ENCODE assay signal across 8 cellular contexts in the genomic region with DNA sequence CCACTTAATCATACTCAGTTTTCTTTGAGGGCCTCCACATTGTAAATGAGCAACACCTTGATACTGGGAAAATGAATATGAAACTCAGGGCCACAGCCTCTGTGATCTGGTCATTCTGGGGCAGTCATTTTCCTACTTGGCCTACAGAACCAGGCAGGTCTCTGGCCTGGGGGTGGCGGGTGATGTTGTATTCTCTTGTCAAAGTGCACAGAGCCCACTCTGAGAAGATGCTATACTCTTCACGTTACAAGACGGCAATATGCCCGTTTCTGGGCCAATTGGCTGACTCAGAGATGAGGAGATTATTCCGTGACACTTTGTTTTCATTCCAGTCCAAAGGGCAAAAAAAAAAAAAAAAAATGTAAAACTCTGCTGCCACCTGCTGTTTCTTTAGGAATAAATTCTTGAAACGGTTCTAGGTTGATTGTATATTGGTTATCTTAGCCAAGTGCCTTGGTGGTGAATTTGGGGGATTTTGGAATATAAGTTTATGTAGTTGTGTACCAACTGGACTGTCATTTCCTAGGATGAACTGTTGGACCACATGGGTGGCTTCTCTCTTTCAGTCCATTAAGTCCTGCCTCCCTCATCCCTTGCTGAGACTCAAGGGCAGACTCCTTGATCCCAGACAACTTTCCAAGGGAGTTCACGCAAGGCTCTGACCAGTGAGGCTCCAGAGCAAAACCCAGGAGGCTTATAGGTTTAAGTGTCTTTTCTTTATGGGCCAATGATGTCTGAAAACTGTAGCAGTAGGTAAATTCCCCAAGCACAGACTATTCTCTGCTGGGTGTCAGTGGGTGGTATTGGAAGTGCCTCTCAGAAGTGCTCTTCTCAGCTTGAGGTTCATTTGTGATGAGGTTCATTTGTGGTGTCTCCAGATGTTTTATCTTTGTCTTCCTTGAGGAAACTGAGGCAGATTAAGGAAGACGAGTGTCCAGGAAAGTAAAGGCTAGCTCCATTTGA. TPM values are rescaled to one million over a fixed set of nuclear protein-coding genes. Genes with fewer than 3 reads are reported as not detected.
A peak's percentile ranks its signal among the peaks of the same experiment; 100 is the strongest.
DNase-seq lines count a peak whose midpoint lies in the region; ATAC-seq and TF ChIP-seq lines count a peak whose summit lies in the region.

No MANE protein-coding gene starts in this region.

- H3K4me1 ChIP-seq in neuronal stem cell (ENCODE audit: control insufficient read depth in 2 of 2, insufficient read depth in 1 of 2, low read depth in 1 of 2, low read length in 2 of 2): peaks cover 8 to 16% of the 10 kb centered on the region in 2 donors

- no peak overlapping the region for H2AK5ac ChIP-seq in neuronal stem cell (ENCODE audit: low read depth, low read length)

- H3K9me3 ChIP-seq in neuronal stem cell (replicated peaks in 1 of 2; ENCODE audit: control insufficient read depth in 2 of 2, insufficient read depth in 1 of 2, low read depth in 1 of 2, low read length in 2 of 2): no peaks in the 10 kb centered on the region

- H3K4me3 ChIP-seq in fibroblast of pulmonary artery (replicated peaks; ENCODE audit: low read depth, low read length) (no peak overlapping the region), neuronal stem cell (ENCODE audit: low read length in 2 of 2) (no peak overlapping the region)

- peaks cover 15% of the 10 kb centered on the region for H3K4me1 Mint-ChIP-seq in activated T-cell treated with anti-CD3 and anti-CD28 coated beads, Interleukin-2, amount 50 U/mL, for 24 hours (ENCODE audit: low read depth)

- no peaks in the 10 kb centered on the region for H3K27me3 ChIP-seq in neuronal stem cell (ENCODE audit: control insufficient read depth in 3 of 3, insufficient read depth in 3 of 3, low read depth in 1 of 3, low read length in 3 of 3)

- intact Hi-C loops in posterior vena cava (cut with DNase I): loop anchor here (2.0 to 5.0 kb wide), 3 partner anchors 14 to 566 kb away; no protein-coding TSS in a partner anchor

- ATAC-seq in HG02763 (IDR thresholded peaks at IDR 0.05; ENCODE audit: unreplicated experiment): peak; percentile 38
- ATAC-seq in GM18909 (IDR thresholded peaks at IDR 0.05; ENCODE audit: poor library complexity, unreplicated experiment): no peak

- DNase-seq in DMS53 (lab: John Stamatoyannopoulos, UW) (peak; percentile 91), NOMO-1 (lab: John Stamatoyannopoulos, UW; ENCODE audit: unreplicated experiment in 2 of 2) (peak; percentile 41 to 69), fibroblast of pulmonary artery (ENCODE audit: low read depth) (peak; percentile 91), neuronal stem cell (ENCODE audit: low spot score) (no peak), posterior vena cava (ENCODE audit: low spot score) (no peak)
- DNase-seq in activated T-cell treated with anti-CD3 and anti-CD28 coated beads, Interleukin-2, amount 50 U/mL, for 24 hours: peak; percentile 75

- peak; percentile 37 for TF ChIP-seq CTCF in fibroblast of pulmonary artery (IDR thresholded peaks at IDR 0.05; ENCODE audit: low read length, missing control alignments)

- H3K36me3 Mint-ChIP-seq in activated T-cell treated with anti-CD3 and anti-CD28 coated beads, Interleukin-2, amount 50 U/mL, for 24 hours (ENCODE audit: low read depth): no peaks in the 10 kb centered on the region

- no peaks in the 10 kb centered on the region for H3K36me3 ChIP-seq in neuronal stem cell (replicated peaks in 1 of 2; ENCODE audit: control insufficient read depth in 2 of 2, insufficient read depth in 2 of 2, low read length in 2 of 2)

- no peak overlapping the region for H4K91ac ChIP-seq in neuronal stem cell (ENCODE audit: low read depth, low read length, poor library complexity)

- H3K9me3 Mint-ChIP-seq in activated T-cell treated with anti-CD3 and anti-CD28 coated beads, Interleukin-2, amount 50 U/mL, for 24 hours: no peaks in the 10 kb centered on the region

- no peak overlapping the region for H3K14ac ChIP-seq in neuronal stem cell (ENCODE audit: low read length)

- H3K27me3 Mint-ChIP-seq in activated T-cell treated with anti-CD3 and anti-CD28 coated beads, Interleukin-2, amount 50 U/mL, for 24 hours: peaks cover 15% of the 10 kb centered on the region

- no peaks in the 10 kb centered on the region for H3K79me1 ChIP-seq in neuronal stem cell (ENCODE audit: low read depth, low read length)

- H2BK15ac ChIP-seq in neuronal stem cell (ENCODE audit: low read length): no peak overlapping the region

- H2BK12ac ChIP-seq in neuronal stem cell (ENCODE audit: low read length): no peak overlapping the region

- peak overlapping the region; percentile 93 for H3K27ac Mint-ChIP-seq in activated T-cell treated with anti-CD3 and anti-CD28 coated beads, Interleukin-2, amount 50 U/mL, for 24 hours

- no peak overlapping the region for H3K4ac ChIP-seq in neuronal stem cell (ENCODE audit: low read length)

- no peak overlapping the region for H2BK120ac ChIP-seq in neuronal stem cell (ENCODE audit: low read depth, low read length)

- no peak overlapping the region for H3K23ac ChIP-seq in neuronal stem cell (ENCODE audit: low read depth, low read length, poor library complexity)

- no peak overlapping the region for H3K27ac ChIP-seq in neuronal stem cell (replicated peaks; ENCODE audit: low read length)

- H3K4me2 ChIP-seq in neuronal stem cell (ENCODE audit: insufficient read depth, low read length, poor library complexity, severe bottlenecking): no peak overlapping the region

- no peak overlapping the region for H2BK5ac ChIP-seq in neuronal stem cell (ENCODE audit: low read length)

- peak overlapping the region; percentile 35 for H3K4me3 Mint-ChIP-seq in activated T-cell treated with anti-CD3 and anti-CD28 coated beads, Interleukin-2, amount 50 U/mL, for 24 hours

- H3K9ac ChIP-seq in neuronal stem cell (ENCODE audit: low read depth, low read length, poor library complexity): no peak overlapping the region

- WGBS in neuronal stem cell (ENCODE audit: extremely low coverage in 2 of 2, insufficient read length in 2 of 2, insufficient replicate concordance in 1 of 2), 2 donors: no CpG with 5 or more reads among the region's 8 CpGs

- peak overlapping the region; percentile 79 for H2AFZ ChIP-seq in neuronal stem cell (ENCODE audit: low read length)

- no peak overlapping the region for H4K8ac ChIP-seq in neuronal stem cell (ENCODE audit: low read depth, low read length)

- no peak overlapping the region for H3K18ac ChIP-seq in neuronal stem cell (ENCODE audit: low read length)

RNA-seq across cellular contexts. Expression of gene ADM, which starts 18.2 kb away (rescaled TPM):
- 2.9 TPM for polyA plus RNA-seq in neuronal stem cell (2013, experiment 1 of 2)
- 2.6 TPM for polyA plus RNA-seq in neuronal stem cell (2013, experiment 2 of 2)
- total RNA-seq in posterior vena cava: 10 to 100 TPM; 36.5 to 52.2 TPM

RNA-seq across cellular contexts. Expression of gene SBF2, which starts 29.1 kb away (rescaled TPM):
- polyA plus RNA-seq in neuronal stem cell (2013, experiment 1 of 2): 19.0 TPM
- 19.7 TPM for polyA plus RNA-seq in neuronal stem cell (2013, experiment 2 of 2)
- total RNA-seq in posterior vena cava: 10 to 100 TPM; 53.4 to 58.9 TPM

Comparison
In these comparisons a context has a peak if more than half of its experiments do, and no peak if none do; other contexts are left out.
1. DNase-seq: peak in DMS53 (single experiment), NOMO-1 (2 of 2), activated T-cell treated with anti-CD3 and anti-CD28 coated beads, Interleukin-2, amount 50 U/mL, for 24 hours (single experiment) and fibroblast of pulmonary artery (single experiment); none in neuronal stem cell (single experiment) and posterior vena cava (single experiment).